In genomic region chr11:31972623-31973022, GRCh38 we compare ENCODE assay signal across 23 cellular contexts.
DNase-seq lines count a peak whose midpoint lies in the region; ATAC-seq, FAIRE-seq and TF ChIP-seq lines count a peak whose summit lies in the region.
"Had no signal": no experiment of that assay in that cellular context is flagged by ENCODE, and none has a peak within 500 bp of the region (broad histone marks: within the 10 kb centered on the region; RNA-seq: fewer than 3 reads in every experiment).

No MANE protein-coding gene starts in this region.

- no peak overlapping the region for H3K4me3 ChIP-seq in GM12878
- H3K4me3 ChIP-seq in fibroblast of mammary gland (ENCODE audit: control insufficient read depth, low read depth, low read length) = no peak overlapping the region

- in situ Hi-C loops in GM12878 (cut with MboI) = no loop called here

- no peak for TF ChIP-seq RAD21 in GM12878 (IDR thresholded peaks at IDR 0.05; ENCODE audit: insufficient read depth, low read depth, low read length)

- 26% methylated on average over 5 of the region's 5 CpGs for WGBS in GM12878 (ENCODE audit: insufficient coverage, insufficient replicate concordance, low lambda C conversion rate, missing lambda C conversion rate)

- RAD21 ChIA-PET in GM12878 (lab: Charles Lee; ENCODE audit: unreplicated experiment) = interaction anchor here (0.9 to 1.4 kb wide), 3 partner anchors 14 to 59 kb away, joined by 3 to 10 read pairs (median 4); no protein-coding TSS in a partner anchor

- CTCF ChIA-PET in GM12878 (lab: Yijun Ruan, JAX) = interaction anchor here (0.6 to 0.9 kb wide), 3 partner anchors 18 to 378 kb away, joined by 3 read pairs; no protein-coding TSS in a partner anchor

- no peaks in the 10 kb centered on the region; the same call in 2 of the 3 replicates for H3K9me3 ChIP-seq in GM12878 (replicated peaks; ENCODE audit: control insufficient read depth, insufficient read depth, low read length)
- H3K9me3 ChIP-seq: BE2C had no signal

- peaks cover 0 to 2% of the 10 kb centered on the region in 2 experiments; a peak in 3 of 4 replicates for H3K27me3 ChIP-seq in GM12878 (replicated peaks in 1 of 2; ENCODE audit: control insufficient read depth in 2 of 2, insufficient read depth in 2 of 2, low read length in 1 of 2)

- no peaks in the 10 kb centered on the region for H4K20me1 ChIP-seq in GM12878 (ENCODE audit: control insufficient read depth, insufficient read depth)

- H3K27ac Mint-ChIP-seq in natural killer cell = no peak overlapping the region
- H3K27ac Mint-ChIP-seq: CD4-positive, CD25-positive, alpha-beta regulatory T cell; CD8-positive, alpha-beta memory T cell; H9; IgD-negative memory B cell had no signal

- H3K36me3 ChIP-seq in GM12878 (ENCODE audit: control insufficient read depth in 2 of 2, insufficient read depth in 2 of 2, low read length in 1 of 2) = no peaks in the 10 kb centered on the region
- H3K36me3 ChIP-seq: BE2C had no signal

- no peak overlapping the region for H3K9ac ChIP-seq in GM12878 (ENCODE audit: control insufficient read depth, insufficient read depth, low read length)

- H3K79me2 ChIP-seq in GM12878 (ENCODE audit: control insufficient read depth, insufficient read depth, low read length) = no peaks in the 10 kb centered on the region

- intact Hi-C loops in GM12878 (cut with micrococcal nuclease; ENCODE audit: unreplicated experiment) (no loop called here), natural killer cell (cut with micrococcal nuclease) (no loop called here), Right ventricle myocardium superior (cut with DNase I) (no loop called here)

- H3K9me3 Mint-ChIP-seq in natural killer cell = no peaks in the 10 kb centered on the region

- SMC1A ChIA-PET in GM12878 (lab: Charles Lee; ENCODE audit: uncharacterized antibody, unreplicated experiment) = interaction anchor here (0.8 to 3.8 kb wide), 3 partner anchors 14 to 35 kb away, joined by 3 to 17 read pairs (median 5); no protein-coding TSS in a partner anchor

- DNase-seq in GM12878 (ENCODE audit: low read depth, low spot score) (no peak), fibroblast of mammary gland (ENCODE audit: low read depth) (peak; percentile 10), natural killer cell (no peak), NCI-H1417 treated with DMSO at 0.1 percent for 48 hours (lab: John Stamatoyannopoulos, UW) (no peak), NCI-H774 (lab: John Stamatoyannopoulos, UW) (no peak), Right ventricle myocardium superior (no peak)
- DNase-seq: ACHN; BE2C; C1 segment of cervical spinal cord; CD4-positive, CD25-positive, alpha-beta regulatory T cell; CD8-positive, alpha-beta memory T cell; COR-L47; DMS 273 treated with DMSO at 0.1 percent for 48 hours; DMS53; H9 had no signal

- BruUV-seq in GM12878 (replicated peaks; lab: Mats Ljungman, UMichigan) = no TSS peak

- ATAC-seq in GM12878 (peak; percentile 27; the same call in 1 of the 3 replicates), natural killer cell (peak; percentile 29 to 75 (median 39)), GM21737 (IDR thresholded peaks at IDR 0.05; ENCODE audit: unreplicated experiment) (no peak), Right ventricle myocardium superior (ENCODE audit: poor library complexity) (no peak)
- ATAC-seq: HepG2 had no signal

- H3K27me3 Mint-ChIP-seq in natural killer cell (ENCODE audit: low read depth in 2 of 2) = peaks cover 20 to 46% of the 10 kb centered on the region in 2 donors

- POLR2A ChIA-PET in GM12878 (lab: Charles Lee) = no interaction called here

- no peak overlapping the region for H3K4me3 Mint-ChIP-seq in natural killer cell
- H3K4me3 Mint-ChIP-seq: CD4-positive, CD25-positive, alpha-beta regulatory T cell; CD8-positive, alpha-beta memory T cell; H9; IgD-negative memory B cell had no signal

- H3K27ac ChIP-seq in GM12878 (ENCODE audit: control insufficient read depth, insufficient read depth) = no peak overlapping the region

- no peaks in the 10 kb centered on the region for H3K36me3 Mint-ChIP-seq in natural killer cell
- H3K36me3 Mint-ChIP-seq: CD4-positive, CD25-positive, alpha-beta regulatory T cell; IgD-negative memory B cell had no signal

- H3K4me2 ChIP-seq in GM12878 (ENCODE audit: control insufficient read depth, insufficient read depth) = no peak overlapping the region

- H3K4me1 Mint-ChIP-seq in natural killer cell = peaks cover 0 to 4% of the 10 kb centered on the region in 2 donors
- H3K4me1 Mint-ChIP-seq: CD4-positive, CD25-positive, alpha-beta regulatory T cell; CD8-positive, alpha-beta memory T cell had no signal

- no peak for FAIRE-seq in GM12878 (lab: Jason Lieb, UNC)
- FAIRE-seq: A204.1, G401.6, GM12892, GM18507, H1, HepG2 had no signal

- no peak for TF ChIP-seq EP300 in GM12878 (IDR thresholded peaks at IDR 0.05; ENCODE audit: borderline replicate concordance in 1 of 2, control insufficient read depth in 1 of 2, low read depth in 2 of 2, low read length in 2 of 2)

- H2AFZ ChIP-seq in GM12878 (ENCODE audit: control insufficient read depth, low read depth, low read length) = no peak overlapping the region

- H3K4me1 ChIP-seq in GM12878 (ENCODE audit: control insufficient read depth, insufficient read depth, low read length) = no peaks in the 10 kb centered on the region

- no peak for TF ChIP-seq POLR2A in GM12878 (IDR thresholded peaks at IDR 0.05; ENCODE audit: low read depth, low read length)

- TF ChIP-seq CTCF in GM12878 (IDR thresholded peaks at IDR 0.05 in 2 of 3, conservative IDR thresholded peaks at IDR 0.05 in 1 of 3; ENCODE audit: control insufficient read depth in 2 of 3, extremely low read depth in 1 of 3, insufficient read depth in 1 of 3, low read depth in 3 of 3, low read length in 3 of 3) (no peak), fibroblast of mammary gland (conservative IDR thresholded peaks at IDR 0.05; ENCODE audit: control insufficient read depth, insufficient read depth, low read depth, low read length) (no peak), natural killer cell (IDR thresholded peaks at IDR 0.05) (no peak)

TF ChIP-seq in GM12878, 131 proteins besides CTCF, POLR2A, EP300 and RAD21:
- TF ChIP-seq NR2C2 (IDR thresholded peaks at IDR 0.05; ENCODE audit: borderline replicate concordance, control insufficient read depth, insufficient read length, low read depth) (no peak), HDAC2 (IDR thresholded peaks at IDR 0.05) (no peak), FOXK2 (IDR thresholded peaks at IDR 0.05) (no peak), SMC3 (IDR thresholded peaks at IDR 0.05; ENCODE audit: borderline replicate concordance, low read length) (no peak), ATF7 (IDR thresholded peaks at IDR 0.05; ENCODE audit: low read depth) (peak; percentile 42; the same call in 1 of the 2 replicates)

Comparison
In these comparisons a context has a peak if more than half of its experiments do, and no peak if none do; other contexts are left out.
1. ATAC-seq: peak in GM12878 (single experiment) and natural killer cell (3 of 3); none in GM21737 (single experiment) and Right ventricle myocardium superior (single experiment).